11 cellular contexts compared by ENCODE assay signal in genomic region chr10:77949167-77949566, GRCh38. TPM values are rescaled to one million over a fixed set of nuclear protein-coding genes. Genes with fewer than 3 reads are reported as not detected.
DNase-seq lines count a peak whose midpoint lies in the region; ATAC-seq and TF ChIP-seq lines count a peak whose summit lies in the region.
"Had no signal": no experiment of that assay in that cellular context is flagged by ENCODE, and none has a peak within 500 bp of the region (broad histone marks: within the 10 kb centered on the region; RNA-seq: fewer than 3 reads in every experiment).

No MANE protein-coding gene starts in this region.

- peak overlapping the region; percentile 75 for H3K14ac ChIP-seq in IMR-90 (replicated peaks; ENCODE audit: low read depth, low read length)

- peaks cover 6% of the 10 kb centered on the region for H3K9me3 Mint-ChIP-seq in activated CD4-positive, alpha-beta T cell treated with anti-CD3 and anti-CD28 coated beads, Interleukin-2, amount 10 ng/mL, durations not matched to agents 24 days and 14 days

- intact Hi-C loops in IMR-90 (cut with micrococcal nuclease) (no loop called here), mammary epithelial cell (cut with micrococcal nuclease) (loop anchor here (2.0 kb wide), 2 partner anchors 22 to 50 kb away; partner anchors contain the start of gene DLG5), body of pancreas (cut with DNase I) (no loop called here), lower lobe of right lung (cut with DNase I) (no loop called here)
- intact Hi-C loops in activated CD4-positive, alpha-beta T cell treated with anti-CD3 and anti-CD28 coated beads, Interleukin-2, amount 10 ng/mL, durations not matched to agents 24 days and 14 days (cut with micrococcal nuclease), result no loop called here

- no peak overlapping the region for H3K56ac ChIP-seq in IMR-90 (ENCODE audit: extremely low read depth, insufficient read depth, low read length)

- peak overlapping the region; percentile 84; the same call in 1 of the 2 replicates for H2AK5ac ChIP-seq in IMR-90 (ENCODE audit: low read depth, low read length)

- H3K27me3 ChIP-seq in IMR-90 (ENCODE audit: control insufficient read depth, insufficient read depth, low read length) (no peaks in the 10 kb centered on the region), mammary epithelial cell (ENCODE audit: insufficient read depth, low read length) (no peaks in the 10 kb centered on the region), body of pancreas (no peaks in the 10 kb centered on the region), lower lobe of right lung (ENCODE audit: low read depth) (no peaks in the 10 kb centered on the region)

- H3K27ac Mint-ChIP-seq in activated CD4-positive, alpha-beta T cell treated with anti-CD3 and anti-CD28 coated beads, Interleukin-2, amount 10 ng/mL, durations not matched to agents 24 days and 14 days, result no peak overlapping the region
- H3K27ac Mint-ChIP-seq: activated CD4-positive, alpha-beta memory T cell treated with anti-CD3 and anti-CD28 coated beads, Interleukin-2, amount 10 ng/mL, durations not matched to agents 7 days and 5 days; CD8-positive, alpha-beta T cell had no signal

- peak overlapping the region; percentile 55; the same call in 1 of the 2 replicates for H4K91ac ChIP-seq in IMR-90 (ENCODE audit: insufficient read depth, low read depth, low read length)

- H4K20me1 ChIP-seq in IMR-90 (ENCODE audit: insufficient read depth, low read length) (peaks cover 2% of the 10 kb centered on the region; the same call in 1 of the 2 replicates), mammary epithelial cell (ENCODE audit: insufficient read depth, low read length) (no peaks in the 10 kb centered on the region)

- POLR2A ChIA-PET in IMR-90 (lab: Charles Lee; ENCODE audit: unreplicated experiment), result no interaction called here

- H2AFZ ChIP-seq in IMR-90 (replicated peaks; ENCODE audit: low read length, poor library complexity) (peak overlapping the region; percentile 85), mammary epithelial cell (ENCODE audit: low read depth, low read length) (peak overlapping the region; percentile 82)

- peaks cover 11% of the 10 kb centered on the region; the same call in 1 of the 2 replicates for H3K9me1 ChIP-seq in IMR-90 (ENCODE audit: insufficient read depth, low read length)

- peak overlapping the region; percentile 42; the same call in 1 of the 2 replicates for H3K18ac ChIP-seq in IMR-90 (ENCODE audit: low read depth, low read length)

- H3K27ac ChIP-seq in IMR-90 (ENCODE audit: insufficient read depth, low read length), result peak overlapping the region; percentile 14; the same call in 1 of the 2 replicates
- peak overlapping the region; percentile 59 for H3K27ac ChIP-seq in mammary epithelial cell (ENCODE audit: insufficient read depth, low read depth, low read length)
- H3K27ac ChIP-seq in body of pancreas, result no peak overlapping the region
- no peak overlapping the region for H3K27ac ChIP-seq in lower lobe of right lung

- H3K9me3 ChIP-seq in IMR-90 (ENCODE audit: control insufficient read depth, insufficient read depth, low read length), result peaks cover 9% of the 10 kb centered on the region
- peaks cover 5% of the 10 kb centered on the region for H3K9me3 ChIP-seq in mammary epithelial cell (replicated peaks; ENCODE audit: insufficient read depth, low read length)
- H3K9me3 ChIP-seq in body of pancreas, result peaks cover 0 to 8% (median 0%) of the 10 kb centered on the region in 3 donors
- peaks cover 19% of the 10 kb centered on the region for H3K9me3 ChIP-seq in lower lobe of right lung

- H3K4me2 ChIP-seq in IMR-90 (ENCODE audit: low read depth, low read length) (peak overlapping the region; percentile 52), mammary epithelial cell (ENCODE audit: insufficient read depth, low read depth, low read length) (peak overlapping the region; percentile 72)

- BruUV-seq in IMR-90 (replicated peaks; lab: Mats Ljungman, UMichigan) (no TSS peak), mammary epithelial cell (replicated peaks; lab: Mats Ljungman, UMichigan) (no TSS peak)

- H2BK15ac ChIP-seq in IMR-90 (ENCODE audit: low read depth, low read length), result peak overlapping the region; percentile 79; the same call in 2 of the 3 replicates

- H3K36me3 ChIP-seq in IMR-90 (ENCODE audit: control insufficient read depth, insufficient read depth, low read length), result no peaks in the 10 kb centered on the region
- H3K36me3 ChIP-seq in mammary epithelial cell (ENCODE audit: insufficient read depth, low read length), result no peaks in the 10 kb centered on the region
- H3K36me3 ChIP-seq in body of pancreas (replicated peaks in 1 of 2; ENCODE audit: insufficient read depth in 1 of 2, low read depth in 2 of 2), result no peaks in the 10 kb centered on the region
- no peaks in the 10 kb centered on the region for H3K36me3 ChIP-seq in lower lobe of right lung

- H3K23ac ChIP-seq in IMR-90 (ENCODE audit: low read depth, low read length), result no peak overlapping the region; the same call in 1 of the 2 replicates

- peak overlapping the region; percentile 75; the same call in 1 of the 2 replicates for H2BK20ac ChIP-seq in IMR-90 (ENCODE audit: low read depth, low read length)

- H3K36me3 Mint-ChIP-seq in activated CD4-positive, alpha-beta T cell treated with anti-CD3 and anti-CD28 coated beads, Interleukin-2, amount 10 ng/mL, durations not matched to agents 24 days and 14 days (ENCODE audit: low read depth), result peaks cover 2% of the 10 kb centered on the region

- no peaks in the 10 kb centered on the region for H3K79me1 ChIP-seq in IMR-90 (ENCODE audit: low read depth in 1 of 2, low read length in 2 of 2)

- peaks cover 8% of the 10 kb centered on the region for H3K4me1 ChIP-seq in IMR-90 (ENCODE audit: control insufficient read depth, insufficient read depth, low read length)
- peaks cover 18% of the 10 kb centered on the region for H3K4me1 ChIP-seq in mammary epithelial cell (ENCODE audit: insufficient read depth, low read length)
- no peaks in the 10 kb centered on the region for H3K4me1 ChIP-seq in body of pancreas
- H3K4me1 ChIP-seq in lower lobe of right lung, result no peaks in the 10 kb centered on the region

- no peaks in the 10 kb centered on the region for H3K4me1 Mint-ChIP-seq in activated CD4-positive, alpha-beta T cell treated with anti-CD3 and anti-CD28 coated beads, Interleukin-2, amount 10 ng/mL, durations not matched to agents 24 days and 14 days
- H3K4me1 Mint-ChIP-seq: activated CD4-positive, alpha-beta memory T cell treated with anti-CD3 and anti-CD28 coated beads, Interleukin-2, amount 10 ng/mL, durations not matched to agents 7 days and 5 days had no signal

- peak overlapping the region; percentile 1 for H2AK9ac ChIP-seq in IMR-90 (replicated peaks; ENCODE audit: low read depth, low read length, poor library complexity)

- H3K4me3 ChIP-seq in IMR-90 (ENCODE audit: insufficient read depth, low read depth, low read length), result no peak overlapping the region
- no peak overlapping the region for H3K4me3 ChIP-seq in mammary epithelial cell (replicated peaks in 1 of 3; ENCODE audit: insufficient read depth in 1 of 3, low read depth in 2 of 3, low read length in 3 of 3)
- no peak overlapping the region for H3K4me3 ChIP-seq in body of pancreas
- H3K4me3 ChIP-seq in lower lobe of right lung, result no peak overlapping the region

- H4K8ac ChIP-seq in IMR-90 (ENCODE audit: low read depth in 2 of 2, low read length in 2 of 2), result peak overlapping the region; percentile 8 to 82; a peak in 2 of 4 replicates

- peak; percentile 94 for ATAC-seq in IMR-90 (ENCODE audit: low read depth)
- ATAC-seq in body of pancreas, result no peak
- no peak for ATAC-seq in lower lobe of right lung
- ATAC-seq: CD8-positive, alpha-beta T cell had no signal

- no peak for TF ChIP-seq CTCF in IMR-90 (conservative IDR thresholded peaks at IDR 0.05; ENCODE audit: low read depth, low read length)
- TF ChIP-seq CTCF in mammary epithelial cell (conservative IDR thresholded peaks at IDR 0.05 in 1 of 2, IDR thresholded peaks at IDR 0.05 in 1 of 2; ENCODE audit: extremely low read depth in 1 of 2, insufficient read depth in 1 of 2, low read depth in 1 of 2, low read length in 2 of 2), result no peak
- no peak for TF ChIP-seq CTCF in body of pancreas (IDR thresholded peaks at IDR 0.05)
- no peak for TF ChIP-seq CTCF in lower lobe of right lung (IDR thresholded peaks at IDR 0.05)

- no peak overlapping the region for H4K5ac ChIP-seq in IMR-90 (ENCODE audit: low read depth, low read length)

- peak overlapping the region; percentile 80; the same call in 1 of the 2 replicates for H2BK120ac ChIP-seq in IMR-90 (ENCODE audit: low read depth, low read length)

- peak overlapping the region; percentile 67; the same call in 1 of the 2 replicates for H3K4ac ChIP-seq in IMR-90 (ENCODE audit: low read depth, low read length)

- TF ChIP-seq POLR2A in IMR-90 (IDR thresholded peaks at IDR 0.05; ENCODE audit: low read depth, low read length), result no peak
- no peak for TF ChIP-seq POLR2A in body of pancreas (IDR thresholded peaks at IDR 0.05)

- no peaks in the 10 kb centered on the region for H3K79me2 ChIP-seq in mammary epithelial cell (ENCODE audit: insufficient read depth, low read length)

- no peaks in the 10 kb centered on the region for H3K27me3 Mint-ChIP-seq in activated CD4-positive, alpha-beta T cell treated with anti-CD3 and anti-CD28 coated beads, Interleukin-2, amount 10 ng/mL, durations not matched to agents 24 days and 14 days

- CTCF ChIA-PET in IMR-90 (lab: Yijun Ruan, JAX) (no interaction called here), mammary epithelial cell (lab: Charles Lee; ENCODE audit: low non-redundant PET) (interaction anchor here (0.6 kb wide), 2 partner anchors 15 to 23 kb away, joined by 6 to 9 read pairs; no protein-coding TSS in a partner anchor)

- H3K9ac ChIP-seq in IMR-90 (ENCODE audit: low read depth, low read length) (no peak overlapping the region), mammary epithelial cell (ENCODE audit: insufficient read depth, low read length) (no peak overlapping the region)

- peak overlapping the region; percentile 8 for H2BK5ac ChIP-seq in IMR-90 (ENCODE audit: low read depth, low read length, poor library complexity, severe bottlenecking)

- DNase-seq in AG20443 (ENCODE audit: low spot score), result peak; percentile 71
- peak; percentile 70 for DNase-seq in IMR-90
- peak; percentile 97 for DNase-seq in mammary epithelial cell
- DNase-seq in kidney tubule cell (ENCODE audit: low spot score), result peak; percentile 98
- DNase-seq in DMS79 treated with DMSO at 0.1 percent for 48 hours (lab: John Stamatoyannopoulos, UW), result no peak
- DNase-seq in activated CD4-positive, alpha-beta T cell treated with anti-CD3 and anti-CD28 coated beads, Interleukin-2, amount 10 ng/mL, durations not matched to agents 24 days and 14 days, result no peak
- no peak for DNase-seq in body of pancreas
- no peak for DNase-seq in lower lobe of right lung
- DNase-seq: activated CD4-positive, alpha-beta memory T cell treated with anti-CD3 and anti-CD28 coated beads, Interleukin-2, amount 10 ng/mL, durations not matched to agents 7 days and 5 days; CD8-positive, alpha-beta T cell; NCI-H748 treated with DMSO at 0.1 percent for 48 hours had no signal

- no peak overlapping the region for H3K4me3 Mint-ChIP-seq in activated CD4-positive, alpha-beta T cell treated with anti-CD3 and anti-CD28 coated beads, Interleukin-2, amount 10 ng/mL, durations not matched to agents 24 days and 14 days
- H3K4me3 Mint-ChIP-seq: activated CD4-positive, alpha-beta memory T cell treated with anti-CD3 and anti-CD28 coated beads, Interleukin-2, amount 10 ng/mL, durations not matched to agents 7 days and 5 days; CD8-positive, alpha-beta T cell had no signal

- dilution Hi-C loops in IMR-90 (cut with HindIII; ENCODE audit: low sequenced_read_pairs, unreplicated experiment) (no loop called here), mammary epithelial cell (cut with HindIII; ENCODE audit: low sequenced_read_pairs) (no loop called here)

- WGBS in IMR-90 (ENCODE audit: extremely low coverage in 2 of 2, insufficient read length in 1 of 2), 2 experiments, result no CpG with 5 or more reads among the region's 7 CpGs
- 2% methylated on average over 7 of the region's 7 CpGs for WGBS in mammary epithelial cell (ENCODE audit: low coverage, missing lambda C conversion rate)
- WGBS in body of pancreas, 2 donors, result 41 to 47% methylated on average over 4 to 7 of the region's 7 CpGs

- 0 out of 2 replicates have a peak, but pooled peaks have one; percentile 11 for TF ChIP-seq RAD21 in IMR-90 (IDR thresholded peaks at IDR 0.05; ENCODE audit: low read length)

- in situ Hi-C loops in IMR-90 (cut with MboI; ENCODE audit: low sequenced_read_pairs), result no loop called here
- in situ Hi-C loops in mammary epithelial cell (cut with MboI; ENCODE audit: low sequenced_read_pairs in 2 of 2), result no loop called here

RNA-seq across cellular contexts. Expression of gene DLG5, which starts 22.6 kb away (rescaled TPM):
- 12.7 and 14.7 TPM in 2 replicates for total RNA-seq in IMR-90 (2012; rRNA removed)
- polyA plus RNA-seq in IMR-90 (2012; rRNA removed), result 28.6 and 28.7 TPM in 2 replicates
- polyA plus RNA-seq in IMR-90 (2012; cell fraction: cytosol; rRNA removed), result 20.6 and 27.7 TPM in 2 replicates
- polyA plus RNA-seq in IMR-90 (2012; cell fraction: nucleus; rRNA removed; ENCODE audit: low replicate concordance), result 59.2 and 67.7 TPM in 2 replicates
- 10 to 100 TPM; 40.8 to 76.5 TPM for total RNA-seq in mammary epithelial cell
- 31.5 TPM for polyA plus RNA-seq in mammary epithelial cell
- 142 TPM for polyA minus RNA-seq in mammary epithelial cell
- total RNA-seq in activated CD4-positive, alpha-beta T cell treated with anti-CD3 and anti-CD28 coated beads, Interleukin-2, amount 10 ng/mL, durations not matched to agents 24 days and 14 days, result 5.2 and 5.4 TPM in 2 replicates
- total RNA-seq in body of pancreas, result 10 to 100 TPM; 22.6 to 35.6 TPM
- 18.7 TPM for total RNA-seq in lower lobe of right lung

Comparison
In these comparisons a context has a peak if more than half of its experiments do, and no peak if none do; other contexts are left out.
1. DNase-seq: peak in AG20443 (single experiment), IMR-90 (single experiment), mammary epithelial cell (single experiment) and kidney tubule cell (single experiment); none in DMS79 treated with DMSO at 0.1 percent for 48 hours (single experiment), activated CD4-positive, alpha-beta T cell treated with anti-CD3 and anti-CD28 coated beads, Interleukin-2, amount 10 ng/mL, durations not matched to agents 24 days and 14 days (single experiment), body of pancreas (0 of 4) and lower lobe of right lung (single experiment).
2. H3K27ac ChIP-seq: peak in IMR-90 (single experiment) and mammary epithelial cell (single experiment); none in body of pancreas (0 of 4) and lower lobe of right lung (single experiment).